In the genomic region with DNA sequence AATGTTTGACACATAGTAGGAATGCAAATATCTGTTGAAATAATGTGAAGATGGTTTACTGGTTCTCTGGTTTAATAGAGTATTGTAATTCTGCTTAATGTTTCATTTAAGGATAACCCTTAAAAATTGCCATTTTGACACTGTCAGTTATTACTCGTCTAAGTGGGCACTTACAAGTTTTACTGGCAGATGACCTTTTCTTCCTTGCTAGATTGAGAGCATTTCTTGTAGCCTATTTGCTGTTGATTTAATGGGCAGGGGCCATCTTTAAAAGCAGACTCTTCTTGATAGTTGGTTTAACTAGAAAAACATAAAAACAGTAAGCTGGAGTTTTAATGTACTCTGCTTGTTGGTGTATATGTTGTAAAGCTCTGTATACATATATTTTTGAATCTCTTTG, we compare ENCODE assay signal across 8 cellular contexts. TPM values are rescaled to one million over a fixed set of nuclear protein-coding genes. Genes with fewer than 3 reads are reported as not detected.
A peak's percentile ranks its signal among the peaks of the same experiment; 100 is the strongest.
DNase-seq lines count a peak whose midpoint lies in the region; ATAC-seq and TF ChIP-seq lines count a peak whose summit lies in the region.

No MANE protein-coding gene starts in this region.

- H3K4me3 ChIP-seq in left ventricle myocardium inferior (peak overlapping the region; percentile 95), right lobe of liver (peak overlapping the region; percentile 68 to 92 (median 86)), uterus (peak overlapping the region; percentile 75 to 95)

- ATAC-seq in right lobe of liver (no peak), HG03432 (IDR thresholded peaks at IDR 0.05; ENCODE audit: unreplicated experiment) (no peak), GM18873 (IDR thresholded peaks at IDR 0.05; ENCODE audit: low FRiP score, unreplicated experiment) (no peak)

- H3K36me3 ChIP-seq in left ventricle myocardium inferior (no peaks in the 10 kb centered on the region), right lobe of liver (no peaks in the 10 kb centered on the region), uterus (no peaks in the 10 kb centered on the region)

- H3K9me3 Mint-ChIP-seq in activated naive CD8-positive, alpha-beta T cell (ENCODE audit: low read depth), result no peaks in the 10 kb centered on the region

- peak overlapping the region; percentile 94 for H3K27ac Mint-ChIP-seq in activated naive CD8-positive, alpha-beta T cell

- WGBS in right lobe of liver (ENCODE audit: insufficient coverage, low coverage, low lambda C conversion rate, missing lambda C conversion rate), result 16% methylated on average over 1 of the region's 1 CpG

- H3K9me3 ChIP-seq in left ventricle myocardium inferior (replicated peaks) (no peaks in the 10 kb centered on the region), right lobe of liver (no peaks in the 10 kb centered on the region), uterus (no peaks in the 10 kb centered on the region)

- intact Hi-C loops in left ventricle myocardium inferior (cut with micrococcal nuclease), result no loop called here
- intact Hi-C loops in cardiac septum (cut with DNase I), result loop anchor here (2.0 kb wide), 3 partner anchors 19 to 135 kb away; a partner anchor contains a TSS
- intact Hi-C loops in right lobe of liver (cut with DNase I), result no loop called here
- intact Hi-C loops in uterus (cut with DNase I; ENCODE audit: low total_unique reads), result loop anchor here (10.0 kb wide), 1 partner anchor 137 kb away; a partner anchor contains a TSS

- no peak for TF ChIP-seq POLR2A in right lobe of liver (IDR thresholded peaks at IDR 0.05)
- TF ChIP-seq POLR2A in uterus (IDR thresholded peaks at IDR 0.05), result no peak

- H3K4me1 ChIP-seq in left ventricle myocardium inferior, result peaks cover 86% of the 10 kb centered on the region
- peaks cover 0 to 19% (median 0%) of the 10 kb centered on the region in 4 donors for H3K4me1 ChIP-seq in right lobe of liver
- no peaks in the 10 kb centered on the region for H3K4me1 ChIP-seq in uterus

- DNase-seq in left ventricle myocardium inferior (no peak), cardiac septum (ENCODE audit: low spot score) (no peak), right lobe of liver (no peak), uterus (no peak), NCI-H526 treated with DMSO at 0.1 percent for 48 hours (lab: John Stamatoyannopoulos, UW) (no peak)

- TF ChIP-seq CTCF in left ventricle myocardium inferior (IDR thresholded peaks at IDR 0.05; ENCODE audit: borderline replicate concordance) (no peak), right lobe of liver (IDR thresholded peaks at IDR 0.05) (no peak), uterus (IDR thresholded peaks at IDR 0.05) (no peak)

- peak overlapping the region; percentile 99 for H3K4me3 Mint-ChIP-seq in activated naive CD8-positive, alpha-beta T cell

- H3K27me3 ChIP-seq in left ventricle myocardium inferior (ENCODE audit: low read depth), result no peaks in the 10 kb centered on the region
- no peaks in the 10 kb centered on the region for H3K27me3 ChIP-seq in right lobe of liver
- no peaks in the 10 kb centered on the region for H3K27me3 ChIP-seq in uterus

- peaks cover 2% of the 10 kb centered on the region for H3K36me3 Mint-ChIP-seq in activated naive CD8-positive, alpha-beta T cell

- peak overlapping the region; percentile 13 for H3K27ac ChIP-seq in left ventricle myocardium inferior (replicated peaks)
- H3K27ac ChIP-seq in right lobe of liver, result no peak overlapping the region
- peak overlapping the region in 1 of 2 donors; percentile 95 for H3K27ac ChIP-seq in uterus

- H3K27me3 Mint-ChIP-seq in activated naive CD8-positive, alpha-beta T cell, result no peaks in the 10 kb centered on the region

- peaks cover 38% of the 10 kb centered on the region for H3K4me1 Mint-ChIP-seq in activated naive CD8-positive, alpha-beta T cell (ENCODE audit: low read depth)

RNA-seq across cellular contexts. Expression of a gene that starts 1.9 kb away (rescaled TPM):
- total RNA-seq in left ventricle myocardium inferior (35.8 TPM), cardiac septum (44.8 TPM), right lobe of liver (10 to 100 TPM; 23.9 to 40.9 (median 38.1) TPM), uterus (100 to 1,000 TPM in 1 of 4 donors, 10 to 100 TPM in 3; 35.9 to 157 (median 46.0) TPM)

RNA-seq across cellular contexts. Expression of a gene that starts 29.3 kb away (rescaled TPM):
- 35.6 TPM for total RNA-seq in left ventricle myocardium inferior
- total RNA-seq in cardiac septum, result 21.6 TPM
- 10 to 100 TPM in 4 of 6 experiments, 1 to 10 TPM in 2; 7.2 to 14.4 (median 12.0) TPM for total RNA-seq in right lobe of liver
- 10 to 100 TPM in 3 of 4 donors, 1 to 10 TPM in 1; 3.8 to 31.5 (median 18.6) TPM for total RNA-seq in uterus

Comparison
In these comparisons a context has a peak if more than half of its experiments do, and no peak if none do; other contexts are left out.
1. intact Hi-C loops: an anchor here in cardiac septum (2.0 kb wide) and uterus (10.0 kb wide); none called in left ventricle myocardium inferior and right lobe of liver.